Comparison of ENCODE assay signal across 20 cellular contexts in the genomic region with DNA sequence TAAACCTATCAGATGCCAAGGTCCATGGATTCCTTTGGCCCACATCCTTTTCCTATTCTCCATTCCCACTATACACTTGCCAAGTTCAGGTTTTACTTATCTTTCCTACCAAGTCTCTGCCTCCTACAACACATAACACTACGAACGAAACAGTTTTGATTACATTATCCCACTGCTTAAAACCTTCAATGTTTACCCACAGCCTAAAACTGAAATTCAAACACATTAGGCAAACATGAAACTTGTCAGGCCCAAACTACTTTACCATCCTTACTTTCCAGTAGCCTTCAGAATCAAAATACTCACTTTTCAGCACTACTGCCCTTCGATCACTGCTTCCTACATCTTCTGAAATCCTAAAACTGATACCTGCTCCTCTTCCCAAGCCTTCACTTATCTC. TPM values are rescaled to one million over a fixed set of nuclear protein-coding genes. Genes with fewer than 3 reads are reported as not detected.
A peak's percentile ranks its signal among the peaks of the same experiment; 100 is the strongest.
DNase-seq lines count a peak whose midpoint lies in the region; ATAC-seq, FAIRE-seq and TF ChIP-seq lines count a peak whose summit lies in the region.
"Had no signal": no experiment of that assay in that cellular context is flagged by ENCODE, and none has a peak within 500 bp of the region (broad histone marks: within the 10 kb centered on the region; RNA-seq: fewer than 3 reads in every experiment).

No MANE protein-coding gene starts in this region.

- peaks cover 27% of the 10 kb centered on the region for H3K4me1 ChIP-seq in mammary epithelial cell (ENCODE audit: insufficient read depth, low read length)
- peaks cover 34% of the 10 kb centered on the region; the same call in 1 of the 2 replicates for H3K4me1 ChIP-seq in iPS-20b (ENCODE audit: insufficient read depth, low read length)
- peaks cover 40% of the 10 kb centered on the region for H3K4me1 ChIP-seq in upper lobe of right lung
- peaks cover 15 to 26% of the 10 kb centered on the region in 2 donors for H3K4me1 ChIP-seq in kidney (ENCODE audit: control insufficient read depth in 1 of 2, insufficient read depth in 1 of 2, low read depth in 1 of 2, low read length in 2 of 2)

- no peak overlapping the region for H3K27ac Mint-ChIP-seq in MCF 10A (ENCODE audit: low read depth, unreplicated experiment)
- H3K27ac Mint-ChIP-seq: IgD-negative memory B cell; stimulated activated effector memory CD8-positive, alpha-beta T cell treated with anti-CD3 and anti-CD28 coated beads, Interleukin-12 subunit alpha, Interleukin-12 subunit beta, amount 100 ng/mL, for 72 hours; type B pancreatic cell had no signal

- 93% methylated on average over 3 of the region's 3 CpGs for WGBS in mammary epithelial cell (ENCODE audit: low coverage, missing lambda C conversion rate)

- H3K36me3 Mint-ChIP-seq in MCF 10A (ENCODE audit: insufficient read depth, unreplicated experiment): no peaks in the 10 kb centered on the region
- H3K36me3 Mint-ChIP-seq: IgD-negative memory B cell; stimulated activated effector memory CD8-positive, alpha-beta T cell treated with anti-CD3 and anti-CD28 coated beads, Interleukin-12 subunit alpha, Interleukin-12 subunit beta, amount 100 ng/mL, for 72 hours had no signal

- intact Hi-C loops in mammary epithelial cell (cut with micrococcal nuclease) (loop anchor here (2.0 kb wide), 1 partner anchor 14 kb away; no protein-coding TSS in a partner anchor), MCF 10A (cut with micrococcal nuclease) (no loop called here), upper lobe of right lung (cut with DNase I) (no loop called here), kidney (cut with DNase I) (no loop called here)

- H4K20me1 ChIP-seq in mammary epithelial cell (ENCODE audit: insufficient read depth, low read length): peaks cover 18% of the 10 kb centered on the region

- in situ Hi-C loops in mammary epithelial cell (cut with MboI; ENCODE audit: low sequenced_read_pairs in 2 of 2): no loop called here

- H3K4me3 Mint-ChIP-seq in MCF 10A (ENCODE audit: unreplicated experiment): no peak overlapping the region
- H3K4me3 Mint-ChIP-seq: stimulated activated effector memory CD8-positive, alpha-beta T cell treated with anti-CD3 and anti-CD28 coated beads, Interleukin-12 subunit alpha, Interleukin-12 subunit beta, amount 100 ng/mL, for 72 hours; type B pancreatic cell had no signal

- POLR2A ChIA-PET in MCF 10A (lab: Yijun Ruan, JAX): interaction anchor here (0.9 kb wide), 1 partner anchor 9 kb away, joined by 5 read pairs; no protein-coding TSS in a partner anchor

- no peaks in the 10 kb centered on the region for H3K27me3 Mint-ChIP-seq in MCF 10A (ENCODE audit: insufficient read depth, unreplicated experiment)
- H3K27me3 Mint-ChIP-seq: IgD-negative memory B cell, type B pancreatic cell had no signal

- H3K79me2 ChIP-seq in mammary epithelial cell (ENCODE audit: insufficient read depth, low read length): peaks cover 82% of the 10 kb centered on the region

- H3K4me2 ChIP-seq in mammary epithelial cell (ENCODE audit: insufficient read depth, low read depth, low read length): peak overlapping the region; percentile 87

- no peak for ATAC-seq in upper lobe of right lung
- ATAC-seq: gastrocnemius medialis; stimulated activated effector memory CD8-positive, alpha-beta T cell treated with anti-CD3 and anti-CD28 coated beads, Interleukin-12 subunit alpha, Interleukin-12 subunit beta, amount 100 ng/mL, for 72 hours had no signal

- dilution Hi-C loops in mammary epithelial cell (cut with HindIII; ENCODE audit: low sequenced_read_pairs): no loop called here

- BruUV-seq in mammary epithelial cell (replicated peaks; lab: Mats Ljungman, UMichigan) (no TSS peak), MCF 10A (replicated peaks; lab: Mats Ljungman, UMichigan) (no TSS peak)

- H3K9me3 Mint-ChIP-seq in MCF 10A (ENCODE audit: unreplicated experiment): no peaks in the 10 kb centered on the region
- H3K9me3 Mint-ChIP-seq: IgD-negative memory B cell; stimulated activated effector memory CD8-positive, alpha-beta T cell treated with anti-CD3 and anti-CD28 coated beads, Interleukin-12 subunit alpha, Interleukin-12 subunit beta, amount 100 ng/mL, for 72 hours; type B pancreatic cell had no signal

- no peak for FAIRE-seq in kidney (lab: Jason Lieb, UNC)
- FAIRE-seq: endometrium had no signal

- H3K9ac ChIP-seq in mammary epithelial cell (ENCODE audit: insufficient read depth, low read length) (no peak overlapping the region), SK-N-MC (ENCODE audit: insufficient read length) (no peak overlapping the region), iPS-20b (ENCODE audit: low read depth, low read length) (peak overlapping the region; percentile 87; the same call in 1 of the 2 replicates), kidney (ENCODE audit: low read length in 2 of 2) (peak overlapping the region in 1 of 2 donors; percentile 6)

- no peaks in the 10 kb centered on the region for H3K27me3 ChIP-seq in mammary epithelial cell (ENCODE audit: insufficient read depth, low read length)
- H3K27me3 ChIP-seq in iPS-20b (ENCODE audit: insufficient read depth, low read length): 0 out of 2 replicates have a peak, but pooled peaks cover 6% of the 10 kb centered on the region
- H3K27me3 ChIP-seq in upper lobe of right lung: no peaks in the 10 kb centered on the region
- H3K27me3 ChIP-seq: adrenal gland, gastrocnemius medialis had no signal

- H3K9me3 ChIP-seq in mammary epithelial cell (replicated peaks; ENCODE audit: insufficient read depth, low read length) (no peaks in the 10 kb centered on the region), SK-N-MC (ENCODE audit: low read depth, low read length) (peaks cover 6% of the 10 kb centered on the region; the same call in 1 of the 2 replicates), iPS-20b (ENCODE audit: insufficient read depth, low read depth, low read length) (no peaks in the 10 kb centered on the region), upper lobe of right lung (no peaks in the 10 kb centered on the region), kidney (ENCODE audit: control insufficient read depth in 1 of 2, low read length in 2 of 2) (no peaks in the 10 kb centered on the region)
- H3K9me3 ChIP-seq: adrenal gland, gastrocnemius medialis had no signal

- H3K4me3 ChIP-seq in mammary epithelial cell (replicated peaks in 1 of 3; ENCODE audit: insufficient read depth in 1 of 3, low read depth in 2 of 3, low read length in 3 of 3): no peak overlapping the region
- H3K4me3 ChIP-seq in SK-N-MC: peak overlapping the region; percentile 96; the same call in 1 of the 2 replicates
- H3K4me3 ChIP-seq in iPS-20b (ENCODE audit: low read length): peak overlapping the region; percentile 84
- peak overlapping the region; percentile 1 for H3K4me3 ChIP-seq in upper lobe of right lung
- no peak overlapping the region for H3K4me3 ChIP-seq in kidney (ENCODE audit: low read length in 2 of 2)

- H3K36me3 ChIP-seq in mammary epithelial cell (ENCODE audit: insufficient read depth, low read length) (no peaks in the 10 kb centered on the region), SK-N-MC (ENCODE audit: insufficient read depth, low read length) (peaks cover 49% of the 10 kb centered on the region), iPS-20b (ENCODE audit: insufficient read depth, low read depth, low read length) (peaks cover 14% of the 10 kb centered on the region; the same call in 1 of the 2 replicates), upper lobe of right lung (no peaks in the 10 kb centered on the region), kidney (ENCODE audit: control insufficient read depth in 1 of 2, insufficient read depth in 2 of 2, low read length in 2 of 2) (no peaks in the 10 kb centered on the region)
- H3K36me3 ChIP-seq: adrenal gland, gastrocnemius medialis had no signal

- H2AFZ ChIP-seq in mammary epithelial cell (ENCODE audit: low read depth, low read length): no peak overlapping the region

- H3K4me1 Mint-ChIP-seq in MCF 10A (ENCODE audit: insufficient read depth, unreplicated experiment): peaks cover 15% of the 10 kb centered on the region

- DNase-seq in mammary epithelial cell (no peak), MCF 10A (ENCODE audit: unreplicated experiment) (no peak), SK-N-MC (ENCODE audit: low read depth, low spot score) (no peak), upper lobe of right lung (no peak), NCI-H526 treated with DMSO at 0.1 percent for 48 hours (lab: John Stamatoyannopoulos, UW) (no peak), kidney (no peak)
- DNase-seq in activated CD4-positive, alpha-beta T cell treated with anti-CD3 and anti-CD28 coated beads, Interleukin-2, amount 50 U/mL, for 4 hours: no peak
- DNase-seq: activated CD8-positive, alpha-beta memory T cell treated with anti-CD3 and anti-CD28 coated beads for 24 hours; adrenal gland; caudate nucleus; EL; gastrocnemius medialis; midbrain; NCI-H1436; NCI-H226 had no signal

- no peak for TF ChIP-seq CTCF in mammary epithelial cell (conservative IDR thresholded peaks at IDR 0.05 in 1 of 2, IDR thresholded peaks at IDR 0.05 in 1 of 2; ENCODE audit: extremely low read depth in 1 of 2, insufficient read depth in 1 of 2, low read depth in 1 of 2, low read length in 2 of 2)
- no peak for TF ChIP-seq CTCF in MCF 10A (IDR thresholded peaks at IDR 0.05; ENCODE audit: unreplicated experiment)
- TF ChIP-seq CTCF in upper lobe of right lung (IDR thresholded peaks at IDR 0.05): no peak
- TF ChIP-seq CTCF in kidney (IDR thresholded peaks at IDR 0.05; ENCODE audit: borderline replicate concordance, extremely low read depth, insufficient read depth): no peak

- CTCF ChIA-PET in mammary epithelial cell (lab: Charles Lee; ENCODE audit: low non-redundant PET): no interaction called here
- CTCF ChIA-PET in MCF 10A (lab: Yijun Ruan, JAX): no interaction called here

- no peak overlapping the region for H3K27ac ChIP-seq in mammary epithelial cell (ENCODE audit: insufficient read depth, low read depth, low read length)
- no peak overlapping the region for H3K27ac ChIP-seq in SK-N-MC
- H3K27ac ChIP-seq in iPS-20b (ENCODE audit: low read length): no peak overlapping the region
- H3K27ac ChIP-seq in upper lobe of right lung: no peak overlapping the region
- no peak overlapping the region for H3K27ac ChIP-seq in kidney (ENCODE audit: low read depth in 2 of 2, low read length in 2 of 2)
- H3K27ac ChIP-seq: adrenal gland had no signal

RNA-seq across cellular contexts. Expression of gene SCAF4, which starts 3.0 kb away (rescaled TPM):
- 10 to 100 TPM in 1 of 2 donors, 1 to 10 TPM in 1; 9.5 to 34.8 TPM for total RNA-seq in mammary epithelial cell
- 9.6 TPM for polyA plus RNA-seq in mammary epithelial cell
- polyA minus RNA-seq in mammary epithelial cell: 29.8 TPM
- total RNA-seq in MCF 10A (2022): 38.2 and 41.9 TPM in 2 replicates
- 32.7 TPM for total RNA-seq in upper lobe of right lung
- 30.6 TPM for total RNA-seq in kidney
- polyA plus RNA-seq in kidney (ENCODE audit: insufficient read depth, low read depth, low replicate concordance): 7.4 TPM

Comparison
In these comparisons a context has a peak if more than half of its experiments do, and no peak if none do; other contexts are left out.
1. H3K4me3 ChIP-seq: peak in SK-N-MC (single experiment), iPS-20b (single experiment) and upper lobe of right lung (single experiment); none in mammary epithelial cell (0 of 3) and kidney (0 of 2).